Comparison of ENCODE assay signal across 27 cellular contexts in genomic region chr12:58934528-58934927, GRCh38.
"Had no signal": no experiment of that assay in that cellular context is flagged by ENCODE, and none has a peak within 500 bp of the region (broad histone marks: within the 10 kb centered on the region; RNA-seq: fewer than 3 reads in every experiment).

No MANE protein-coding gene starts in this region.

- H3K4me3 ChIP-seq: cardiac muscle cell had no signal

- H3K27ac ChIP-seq: cardiac muscle cell, WERI-Rb-1 had no signal

- H3K27me3 ChIP-seq: cardiac muscle cell had no signal

- H3K36me3 ChIP-seq: cardiac muscle cell, WERI-Rb-1 had no signal

- DNase-seq: activated CD4-positive, alpha-beta memory T cell treated with anti-CD3 and anti-CD28 coated beads, Interleukin-2, amount 10 ng/mL, durations not matched to agents 7 days and 5 days; activated CD4-positive, alpha-beta T cell treated with anti-CD3 and anti-CD28 coated beads for 1 hour; activated CD4-positive, alpha-beta T cell treated with anti-CD3 and anti-CD28 coated beads for 48 hours; activated CD4-positive, CD25-positive, alpha-beta regulatory T cell; activated CD8-positive, alpha-beta memory T cell treated with anti-CD3 and anti-CD28 coated beads for 24 hours; activated CD8-positive, alpha-beta memory T cell treated with anti-CD3 and anti-CD28 coated beads, Interleukin-2, amount 10 ng/mL, durations not matched to agents 7 days and 5 days; activated CD8-positive, alpha-beta memory T cell treated with anti-CD3 and anti-CD28 coated beads, Interleukin-2, amount 50 U/mL, for 48 hours; activated effector memory CD4-positive, alpha-beta T cell treated with Interleukin-2 at 50 U/mL for 16 hours; activated naive CD4-positive, alpha-beta T cell treated with anti-CD3 and anti-CD28 coated beads, Interleukin-2, amount 10 ng/mL, durations not matched to agents 7 days and 5 days; activated naive CD8-positive, alpha-beta T cell treated with anti-CD3 and anti-CD28 coated beads, Interleukin-2, amount 50 U/mL, for 24 hours; activated T-cell treated with anti-CD3 and anti-CD28 coated beads, Interleukin-2, amount 50 U/mL, for 48 hours; anterior cingulate cortex; NCI-H1092 treated with DMSO at 0.1 percent for 48 hours; NCI-H1417; NCI-H146; NCI-H187; NCI-H2081; NCI-H2171 treated with DMSO at 0.1 percent for 48 hours; NCI-H2227 treated with DMSO at 0.1 percent for 48 hours; NCI-H446 treated with DMSO at 0.1 percent for 48 hours; NCI-H524; NCI-H69; NCI-H82; SHP77; T1000; WERI-Rb-1 had no signal
